10 cellular contexts compared by ENCODE assay signal in genomic region chr18:12049983-12050811, GRCh38. TPM values are rescaled to one million over a fixed set of nuclear protein-coding genes. Genes with fewer than 3 reads are reported as not detected.
DNase-seq lines count a peak whose midpoint lies in the region; ATAC-seq and TF ChIP-seq lines count a peak whose summit lies in the region.
"Had no signal": no experiment of that assay in that cellular context is flagged by ENCODE, and none has a peak within 500 bp of the region (broad histone marks: within the 10 kb centered on the region; RNA-seq: fewer than 3 reads in every experiment).

No MANE protein-coding gene starts in this region.

- H3K9me3 ChIP-seq in thyroid gland: no peaks in the 10 kb centered on the region

- peak; percentile 87 for DNase-seq in MV-4-11 (lab: John Stamatoyannopoulos, UW)
- DNase-seq in thyroid gland: peak; percentile 83 to 95
- DNase-seq in NCI-H2196 (lab: John Stamatoyannopoulos, UW; ENCODE audit: unreplicated experiment): no peak
- no peak for DNase-seq in nucleus accumbens (lab: John Stamatoyannopoulos, UW)
- no peak for DNase-seq in NCI-H146 (lab: John Stamatoyannopoulos, UW)
- DNase-seq in NCI-H2227 (lab: John Stamatoyannopoulos, UW; ENCODE audit: unreplicated experiment): no peak
- DNase-seq: activated CD4-positive, alpha-beta T cell treated with anti-CD3 and anti-CD28 coated beads for 48 hours had no signal

- TF ChIP-seq CTCF in thyroid gland (IDR thresholded peaks at IDR 0.05): no peak

- TF ChIP-seq POLR2A in thyroid gland (IDR thresholded peaks at IDR 0.05): no peak

- no peaks in the 10 kb centered on the region for H3K27me3 ChIP-seq in thyroid gland

- ATAC-seq in GM19351 (IDR thresholded peaks at IDR 0.05; ENCODE audit: unreplicated experiment) (peak; percentile 88), HG02943 (IDR thresholded peaks at IDR 0.05; ENCODE audit: low read depth, unreplicated experiment) (peak; percentile 93)

- peak overlapping the region; percentile 41 to 76 (median 47) for H3K27ac ChIP-seq in thyroid gland

- intact Hi-C loops in thyroid gland (cut with DNase I): no loop called here

- H3K36me3 ChIP-seq in thyroid gland: no peaks in the 10 kb centered on the region

- no peak overlapping the region for H3K4me3 ChIP-seq in thyroid gland (replicated peaks in 1 of 3)

- WGBS in thyroid gland, 2 donors: 42% methylated on average over 9 of the region's 9 CpGs

- H3K4me1 ChIP-seq in thyroid gland: peaks cover 16 to 29% of the 10 kb centered on the region in 2 donors

RNA-seq across cellular contexts. Expression of gene ANKRD62, which starts 43.4 kb away (rescaled TPM):
- total RNA-seq in thyroid gland: under 1 TPM in 1 of 4 donors, not detected in 3; 0.13 TPM
- total RNA-seq: frontal cortex had no signal

Comparison
In these comparisons a context has a peak if more than half of its experiments do, and no peak if none do; other contexts are left out.
1. DNase-seq: peak in MV-4-11 (single experiment) and thyroid gland (2 of 2); none in NCI-H2196 (single experiment), nucleus accumbens (0 of 56), NCI-H146 (single experiment) and NCI-H2227 (single experiment).